In the genomic region with DNA sequence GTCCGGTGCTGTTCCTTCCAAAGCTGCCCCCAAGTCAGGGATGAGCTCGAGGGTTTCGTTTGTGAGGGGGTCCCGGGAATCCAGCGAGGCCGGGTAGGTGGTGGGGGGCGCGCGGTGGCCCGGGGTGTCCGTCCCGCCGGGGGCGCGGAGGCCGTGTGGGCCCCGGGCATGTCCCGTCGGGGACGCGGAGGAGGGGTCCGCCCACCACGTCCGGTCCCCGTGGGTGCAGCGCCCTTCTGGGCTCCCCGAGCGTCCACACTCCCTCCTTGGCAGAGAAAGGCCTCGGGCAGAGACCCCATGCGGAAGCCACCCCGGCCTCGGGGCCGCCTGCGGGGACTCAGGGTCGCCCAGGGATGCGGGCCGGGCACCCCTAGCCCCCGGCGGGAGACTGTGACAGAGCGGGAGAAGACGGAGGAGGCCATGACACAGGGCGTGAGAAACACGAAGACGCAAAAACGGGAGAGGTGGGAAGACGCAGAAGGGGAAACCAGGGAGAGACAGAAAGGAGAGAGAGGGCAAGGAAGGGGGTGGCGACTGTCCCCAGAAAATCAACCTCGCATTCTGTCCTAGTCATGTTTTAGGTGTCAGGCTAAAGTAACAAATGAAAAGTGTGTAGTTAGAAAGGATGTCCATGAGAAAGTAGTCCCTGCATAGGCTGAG, we compare ENCODE assay signal across 1 cellular context.
TF ChIP-seq lines count a peak whose summit lies in the region.

No MANE protein-coding gene starts in this region.

TF ChIP-seq in WTC11, 78 proteins besides CTCF, POLR2A, EP300 and RAD21 (continued from another document):
- TF ChIP-seq, protein P1, sequence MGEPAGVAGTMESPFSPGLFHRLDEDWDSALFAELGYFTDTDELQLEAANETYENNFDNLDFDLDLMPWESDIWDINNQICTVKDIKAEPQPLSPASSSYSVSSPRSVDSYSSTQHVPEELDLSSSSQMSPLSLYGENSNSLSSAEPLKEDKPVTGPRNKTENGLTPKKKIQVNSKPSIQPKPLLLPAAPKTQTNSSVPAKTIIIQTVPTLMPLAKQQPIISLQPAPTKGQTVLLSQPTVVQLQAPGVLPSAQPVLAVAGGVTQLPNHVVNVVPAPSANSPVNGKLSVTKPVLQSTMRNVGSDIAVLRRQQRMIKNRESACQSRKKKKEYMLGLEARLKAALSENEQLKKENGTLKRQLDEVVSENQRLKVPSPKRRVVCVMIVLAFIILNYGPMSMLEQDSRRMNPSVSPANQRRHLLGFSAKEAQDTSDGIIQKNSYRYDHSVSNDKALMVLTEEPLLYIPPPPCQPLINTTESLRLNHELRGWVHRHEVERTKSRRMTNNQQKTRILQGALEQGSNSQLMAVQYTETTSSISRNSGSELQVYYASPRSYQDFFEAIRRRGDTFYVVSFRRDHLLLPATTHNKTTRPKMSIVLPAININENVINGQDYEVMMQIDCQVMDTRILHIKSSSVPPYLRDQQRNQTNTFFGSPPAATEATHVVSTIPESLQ (CRISPR knock-in tag; IDR thresholded peaks at IDR 0.05), result no peak
- TF ChIP-seq TEAD4 (CRISPR knock-in tag; IDR thresholded peaks at IDR 0.05) (0 out of 2 replicates have a peak, but pooled peaks have one; percentile 46), TP53 (CRISPR knock-in tag; IDR thresholded peaks at IDR 0.05) (no peak), SMAD4 (CRISPR knock-in tag; IDR thresholded peaks at IDR 0.05) (no peak), TEAD1 (CRISPR knock-in tag; IDR thresholded peaks at IDR 0.05) (0 out of 2 replicates have a peak, but pooled peaks have one; percentile 17), AR (CRISPR knock-in tag; IDR thresholded peaks at IDR 0.05) (no peak), PREB (CRISPR knock-in tag; IDR thresholded peaks at IDR 0.05; ENCODE audit: borderline replicate concordance) (no peak; the same call in 1 of the 2 replicates), ZNF317 (CRISPR knock-in tag; IDR thresholded peaks at IDR 0.05; ENCODE audit: borderline replicate concordance, low read depth) (no peak), IRF1 (CRISPR knock-in tag; IDR thresholded peaks at IDR 0.05) (no peak), ESRRA (CRISPR knock-in tag; IDR thresholded peaks at IDR 0.05; ENCODE audit: borderline replicate concordance) (no peak), MXD4 (CRISPR knock-in tag; IDR thresholded peaks at IDR 0.05; ENCODE audit: borderline replicate concordance) (no peak), OVOL2 (CRISPR knock-in tag; IDR thresholded peaks at IDR 0.05; ENCODE audit: borderline replicate concordance) (no peak), E2F4 (CRISPR knock-in tag; IDR thresholded peaks at IDR 0.05; ENCODE audit: borderline replicate concordance, low read depth) (0 out of 2 replicates have a peak, but pooled peaks have one; percentile 11), SMAD3 (CRISPR knock-in tag; IDR thresholded peaks at IDR 0.05; ENCODE audit: borderline replicate concordance) (no peak), NFATC4 (CRISPR knock-in tag; IDR thresholded peaks at IDR 0.05) (no peak), NFYB (CRISPR knock-in tag; conservative IDR thresholded peaks at IDR 0.05; ENCODE audit: low read depth) (peak; percentile 2; the same call in 1 of the 2 replicates), ZNF396 (CRISPR knock-in tag; IDR thresholded peaks at IDR 0.05; ENCODE audit: borderline replicate concordance) (no peak), ZNF671 (CRISPR knock-in tag; IDR thresholded peaks at IDR 0.05) (no peak)
- TF ChIP-seq, protein P2, sequence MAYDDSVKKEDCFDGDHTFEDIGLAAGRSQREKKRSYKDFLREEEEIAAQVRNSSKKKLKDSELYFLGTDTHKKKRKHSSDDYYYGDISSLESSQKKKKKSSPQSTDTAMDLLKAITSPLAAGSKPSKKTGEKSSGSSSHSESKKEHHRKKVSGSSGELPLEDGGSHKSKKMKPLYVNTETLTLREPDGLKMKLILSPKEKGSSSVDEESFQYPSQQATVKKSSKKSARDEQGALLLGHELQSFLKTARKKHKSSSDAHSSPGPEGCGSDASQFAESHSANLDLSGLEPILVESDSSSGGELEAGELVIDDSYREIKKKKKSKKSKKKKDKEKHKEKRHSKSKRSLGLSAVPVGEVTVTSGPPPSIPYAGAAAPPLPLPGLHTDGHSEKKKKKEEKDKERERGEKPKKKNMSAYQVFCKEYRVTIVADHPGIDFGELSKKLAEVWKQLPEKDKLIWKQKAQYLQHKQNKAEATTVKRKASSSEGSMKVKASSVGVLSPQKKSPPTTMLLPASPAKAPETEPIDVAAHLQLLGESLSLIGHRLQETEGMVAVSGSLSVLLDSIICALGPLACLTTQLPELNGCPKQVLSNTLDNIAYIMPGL (CRISPR knock-in tag; IDR thresholded peaks at IDR 0.05), result no peak
- TF ChIP-seq, protein P3, sequence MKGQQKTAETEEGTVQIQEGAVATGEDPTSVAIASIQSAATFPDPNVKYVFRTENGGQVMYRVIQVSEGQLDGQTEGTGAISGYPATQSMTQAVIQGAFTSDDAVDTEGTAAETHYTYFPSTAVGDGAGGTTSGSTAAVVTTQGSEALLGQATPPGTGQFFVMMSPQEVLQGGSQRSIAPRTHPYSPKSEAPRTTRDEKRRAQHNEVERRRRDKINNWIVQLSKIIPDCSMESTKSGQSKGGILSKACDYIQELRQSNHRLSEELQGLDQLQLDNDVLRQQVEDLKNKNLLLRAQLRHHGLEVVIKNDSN (CRISPR knock-in tag; IDR thresholded peaks at IDR 0.05), result no peak
- TF ChIP-seq, protein P4, sequence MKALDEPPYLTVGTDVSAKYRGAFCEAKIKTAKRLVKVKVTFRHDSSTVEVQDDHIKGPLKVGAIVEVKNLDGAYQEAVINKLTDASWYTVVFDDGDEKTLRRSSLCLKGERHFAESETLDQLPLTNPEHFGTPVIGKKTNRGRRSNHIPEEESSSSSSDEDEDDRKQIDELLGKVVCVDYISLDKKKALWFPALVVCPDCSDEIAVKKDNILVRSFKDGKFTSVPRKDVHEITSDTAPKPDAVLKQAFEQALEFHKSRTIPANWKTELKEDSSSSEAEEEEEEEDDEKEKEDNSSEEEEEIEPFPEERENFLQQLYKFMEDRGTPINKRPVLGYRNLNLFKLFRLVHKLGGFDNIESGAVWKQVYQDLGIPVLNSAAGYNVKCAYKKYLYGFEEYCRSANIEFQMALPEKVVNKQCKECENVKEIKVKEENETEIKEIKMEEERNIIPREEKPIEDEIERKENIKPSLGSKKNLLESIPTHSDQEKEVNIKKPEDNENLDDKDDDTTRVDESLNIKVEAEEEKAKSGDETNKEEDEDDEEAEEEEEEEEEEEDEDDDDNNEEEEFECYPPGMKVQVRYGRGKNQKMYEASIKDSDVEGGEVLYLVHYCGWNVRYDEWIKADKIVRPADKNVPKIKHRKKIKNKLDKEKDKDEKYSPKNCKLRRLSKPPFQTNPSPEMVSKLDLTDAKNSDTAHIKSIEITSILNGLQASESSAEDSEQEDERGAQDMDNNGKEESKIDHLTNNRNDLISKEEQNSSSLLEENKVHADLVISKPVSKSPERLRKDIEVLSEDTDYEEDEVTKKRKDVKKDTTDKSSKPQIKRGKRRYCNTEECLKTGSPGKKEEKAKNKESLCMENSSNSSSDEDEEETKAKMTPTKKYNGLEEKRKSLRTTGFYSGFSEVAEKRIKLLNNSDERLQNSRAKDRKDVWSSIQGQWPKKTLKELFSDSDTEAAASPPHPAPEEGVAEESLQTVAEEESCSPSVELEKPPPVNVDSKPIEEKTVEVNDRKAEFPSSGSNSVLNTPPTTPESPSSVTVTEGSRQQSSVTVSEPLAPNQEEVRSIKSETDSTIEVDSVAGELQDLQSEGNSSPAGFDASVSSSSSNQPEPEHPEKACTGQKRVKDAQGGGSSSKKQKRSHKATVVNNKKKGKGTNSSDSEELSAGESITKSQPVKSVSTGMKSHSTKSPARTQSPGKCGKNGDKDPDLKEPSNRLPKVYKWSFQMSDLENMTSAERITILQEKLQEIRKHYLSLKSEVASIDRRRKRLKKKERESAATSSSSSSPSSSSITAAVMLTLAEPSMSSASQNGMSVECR (CRISPR knock-in tag; IDR thresholded peaks at IDR 0.05; ENCODE audit: borderline replicate concordance), result no peak; the same call in 1 of the 2 replicates
